ENCODE assay signal across 1 cellular context in genomic region chr10:71271626-71272025, GRCh38.
TF ChIP-seq lines count a peak whose summit lies in the region.

No MANE protein-coding gene starts in this region.

TF ChIP-seq in endothelial cell of umbilical vein, 7 proteins besides CTCF, POLR2A, EP300 and RAD21:
- no peak for TF ChIP-seq JUN (IDR thresholded peaks at IDR 0.05; ENCODE audit: borderline replicate concordance, insufficient read depth, insufficient read length, low read depth)
- TF ChIP-seq, protein P1, sequence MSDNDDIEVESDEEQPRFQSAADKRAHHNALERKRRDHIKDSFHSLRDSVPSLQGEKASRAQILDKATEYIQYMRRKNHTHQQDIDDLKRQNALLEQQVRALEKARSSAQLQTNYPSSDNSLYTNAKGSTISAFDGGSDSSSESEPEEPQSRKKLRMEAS (IDR thresholded peaks at IDR 0.05; ENCODE audit: insufficient read depth, insufficient read length): no peak
- TF ChIP-seq FOS (IDR thresholded peaks at IDR 0.05; ENCODE audit: borderline replicate concordance, insufficient read depth, low read length): no peak
